In the genomic region with DNA sequence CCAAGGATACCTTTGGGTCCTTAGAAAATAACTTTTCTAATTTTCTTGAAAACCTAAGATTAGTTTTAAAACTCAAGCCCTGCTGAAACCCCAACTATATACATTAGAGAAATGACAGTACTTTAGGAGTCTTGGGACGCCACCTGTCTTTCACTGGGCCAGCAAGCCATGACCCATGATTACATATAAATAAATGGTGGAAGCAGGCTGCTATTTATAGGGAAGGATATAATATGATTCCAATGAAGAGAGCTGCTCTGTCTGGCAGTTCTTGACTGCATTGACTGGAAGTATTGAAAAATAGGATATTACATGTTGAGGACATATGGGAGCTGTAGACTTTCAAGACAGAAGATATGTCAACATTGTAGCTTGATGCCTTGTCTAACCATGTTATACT, we compare ENCODE assay signal across 1 cellular context.
TF ChIP-seq lines count a peak whose summit lies in the region.

No MANE protein-coding gene starts in this region.

TF ChIP-seq in K562, 482 proteins besides CTCF, POLR2A, EP300 and RAD21:
- no peak for TF ChIP-seq ZBTB1 (CRISPR knock-in tag; IDR thresholded peaks at IDR 0.05; ENCODE audit: borderline replicate concordance, low read depth)
- no peak for TF ChIP-seq DNMT1 (IDR thresholded peaks at IDR 0.05)
- TF ChIP-seq CC2D1A (IDR thresholded peaks at IDR 0.05): no peak
- no peak for TF ChIP-seq SOX6 (IDR thresholded peaks at IDR 0.05)
- TF ChIP-seq RBBP5 (IDR thresholded peaks at IDR 0.05; ENCODE audit: borderline replicate concordance, insufficient read depth, low read length, poor library complexity, severe bottlenecking): no peak
- TF ChIP-seq NFIC (IDR thresholded peaks at IDR 0.05): no peak
- no peak for TF ChIP-seq NEUROD1 (IDR thresholded peaks at IDR 0.05; ENCODE audit: borderline replicate concordance, low read depth, low read length, partially characterized antibody)
- TF ChIP-seq NFXL1 (CRISPR knock-in tag; IDR thresholded peaks at IDR 0.05): no peak
- TF ChIP-seq ZNF512 (tag; IDR thresholded peaks at IDR 0.05): no peak
- TF ChIP-seq WHSC1 (IDR thresholded peaks at IDR 0.05; ENCODE audit: low read length): no peak
- TF ChIP-seq NR2C2 (CRISPR knock-in tag; IDR thresholded peaks at IDR 0.05): no peak
- no peak for TF ChIP-seq NR2C2 (tag; IDR thresholded peaks at IDR 0.05)
- TF ChIP-seq, protein P1, sequence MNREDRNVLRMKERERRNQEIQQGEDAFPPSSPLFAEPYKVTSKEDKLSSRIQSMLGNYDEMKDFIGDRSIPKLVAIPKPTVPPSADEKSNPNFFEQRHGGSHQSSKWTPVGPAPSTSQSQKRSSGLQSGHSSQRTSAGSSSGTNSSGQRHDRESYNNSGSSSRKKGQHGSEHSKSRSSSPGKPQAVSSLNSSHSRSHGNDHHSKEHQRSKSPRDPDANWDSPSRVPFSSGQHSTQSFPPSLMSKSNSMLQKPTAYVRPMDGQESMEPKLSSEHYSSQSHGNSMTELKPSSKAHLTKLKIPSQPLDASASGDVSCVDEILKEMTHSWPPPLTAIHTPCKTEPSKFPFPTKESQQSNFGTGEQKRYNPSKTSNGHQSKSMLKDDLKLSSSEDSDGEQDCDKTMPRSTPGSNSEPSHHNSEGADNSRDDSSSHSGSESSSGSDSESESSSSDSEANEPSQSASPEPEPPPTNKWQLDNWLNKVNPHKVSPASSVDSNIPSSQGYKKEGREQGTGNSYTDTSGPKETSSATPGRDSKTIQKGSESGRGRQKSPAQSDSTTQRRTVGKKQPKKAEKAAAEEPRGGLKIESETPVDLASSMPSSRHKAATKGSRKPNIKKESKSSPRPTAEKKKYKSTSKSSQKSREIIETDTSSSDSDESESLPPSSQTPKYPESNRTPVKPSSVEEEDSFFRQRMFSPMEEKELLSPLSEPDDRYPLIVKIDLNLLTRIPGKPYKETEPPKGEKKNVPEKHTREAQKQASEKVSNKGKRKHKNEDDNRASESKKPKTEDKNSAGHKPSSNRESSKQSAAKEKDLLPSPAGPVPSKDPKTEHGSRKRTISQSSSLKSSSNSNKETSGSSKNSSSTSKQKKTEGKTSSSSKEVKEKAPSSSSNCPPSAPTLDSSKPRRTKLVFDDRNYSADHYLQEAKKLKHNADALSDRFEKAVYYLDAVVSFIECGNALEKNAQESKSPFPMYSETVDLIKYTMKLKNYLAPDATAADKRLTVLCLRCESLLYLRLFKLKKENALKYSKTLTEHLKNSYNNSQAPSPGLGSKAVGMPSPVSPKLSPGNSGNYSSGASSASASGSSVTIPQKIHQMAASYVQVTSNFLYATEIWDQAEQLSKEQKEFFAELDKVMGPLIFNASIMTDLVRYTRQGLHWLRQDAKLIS (CRISPR knock-in tag; IDR thresholded peaks at IDR 0.05): no peak
- no peak for TF ChIP-seq YBX1 (IDR thresholded peaks at IDR 0.05)
- TF ChIP-seq, protein P2, sequence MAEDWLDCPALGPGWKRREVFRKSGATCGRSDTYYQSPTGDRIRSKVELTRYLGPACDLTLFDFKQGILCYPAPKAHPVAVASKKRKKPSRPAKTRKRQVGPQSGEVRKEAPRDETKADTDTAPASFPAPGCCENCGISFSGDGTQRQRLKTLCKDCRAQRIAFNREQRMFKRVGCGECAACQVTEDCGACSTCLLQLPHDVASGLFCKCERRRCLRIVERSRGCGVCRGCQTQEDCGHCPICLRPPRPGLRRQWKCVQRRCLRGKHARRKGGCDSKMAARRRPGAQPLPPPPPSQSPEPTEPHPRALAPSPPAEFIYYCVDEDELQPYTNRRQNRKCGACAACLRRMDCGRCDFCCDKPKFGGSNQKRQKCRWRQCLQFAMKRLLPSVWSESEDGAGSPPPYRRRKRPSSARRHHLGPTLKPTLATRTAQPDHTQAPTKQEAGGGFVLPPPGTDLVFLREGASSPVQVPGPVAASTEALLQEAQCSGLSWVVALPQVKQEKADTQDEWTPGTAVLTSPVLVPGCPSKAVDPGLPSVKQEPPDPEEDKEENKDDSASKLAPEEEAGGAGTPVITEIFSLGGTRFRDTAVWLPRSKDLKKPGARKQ (CRISPR knock-in tag; IDR thresholded peaks at IDR 0.05): no peak
- no peak for TF ChIP-seq MAX (CRISPR knock-in tag; IDR thresholded peaks at IDR 0.05)
